In the genomic region with DNA sequence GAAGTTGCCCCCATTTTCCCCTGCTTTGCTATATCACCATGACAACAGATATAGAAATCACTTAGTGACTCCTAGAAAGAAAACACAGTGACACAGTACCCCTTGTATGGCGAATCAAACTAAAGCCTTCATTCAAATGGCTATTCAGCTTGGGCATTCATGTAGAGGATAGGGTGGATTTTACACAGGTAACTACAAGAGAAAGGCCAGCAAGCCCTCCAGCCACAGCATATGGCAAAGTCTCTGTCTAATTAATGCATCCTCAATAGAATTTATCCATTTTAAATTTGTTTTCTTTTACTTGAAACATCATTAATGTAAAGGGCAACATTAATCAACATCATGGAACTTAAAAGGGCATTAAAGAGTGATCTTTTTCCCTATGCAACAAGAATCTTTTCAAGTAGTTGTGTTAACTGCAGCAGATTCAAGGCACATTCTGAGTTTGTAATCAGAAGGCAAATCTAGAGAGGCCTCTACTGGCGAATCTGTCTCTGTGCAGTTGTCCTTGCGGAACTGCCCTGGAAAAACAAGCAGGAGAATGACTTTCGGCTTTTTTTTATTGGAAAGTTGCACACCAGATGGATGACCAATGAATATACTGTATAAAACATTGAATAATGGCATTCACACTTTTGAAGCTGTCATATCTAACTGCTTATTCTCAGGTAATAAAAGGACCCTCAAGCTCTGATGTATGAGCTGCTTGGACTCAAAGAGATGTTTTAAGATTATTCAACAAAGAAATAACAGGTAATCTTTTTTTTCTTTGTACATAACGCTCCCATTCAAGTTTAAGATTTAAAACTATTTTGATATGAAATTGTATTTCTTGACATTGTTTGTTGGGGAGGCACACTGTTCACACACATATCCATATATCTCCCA, we compare ENCODE assay signal across 8 cellular contexts.
DNase-seq lines count a peak whose midpoint lies in the region; ATAC-seq, FAIRE-seq and TF ChIP-seq lines count a peak whose summit lies in the region.

No MANE protein-coding gene starts in this region.

- POLR2A ChIA-PET in WTC11 (lab: Charles Lee), result no interaction called here
- POLR2A ChIA-PET in activated CD4-positive, alpha-beta memory T cell treated with anti-CD3 and anti-CD28 coated beads, Interleukin-2, amount 10 ng/mL, durations not matched to agents 7 days and 5 days (lab: Charles Lee), result no interaction called here

- no peaks in the 10 kb centered on the region for H3K27me3 Mint-ChIP-seq in WTC11 (ENCODE audit: low read depth)
- no peaks in the 10 kb centered on the region for H3K27me3 Mint-ChIP-seq in activated T-helper 17 cell treated with anti-CD3 and anti-CD28 coated beads, Interleukin-2, amount 50 U/mL, for 72 hours
- H3K27me3 Mint-ChIP-seq in activated CD4-positive, alpha-beta memory T cell treated with anti-CD3 and anti-CD28 coated beads, Interleukin-2, amount 10 ng/mL, durations not matched to agents 7 days and 5 days, result no peaks in the 10 kb centered on the region

- H3K27ac Mint-ChIP-seq in WTC11, result no peak overlapping the region
- no peak overlapping the region for H3K27ac Mint-ChIP-seq in activated T-helper 17 cell treated with anti-CD3 and anti-CD28 coated beads, Interleukin-2, amount 50 U/mL, for 72 hours
- no peak overlapping the region for H3K27ac Mint-ChIP-seq in activated CD4-positive, alpha-beta memory T cell treated with anti-CD3 and anti-CD28 coated beads, Interleukin-2, amount 10 ng/mL, durations not matched to agents 7 days and 5 days

- DNase-seq in M059J (ENCODE audit: low read depth), result peak; percentile 67
- DNase-seq in WTC11 (ENCODE audit: low spot score), result peak; percentile 27
- DNase-seq in islet precursor cell, result peak; percentile 62
- DNase-seq in NOMO-1 treated with DMSO at 0.1 percent for 48 hours (lab: John Stamatoyannopoulos, UW; ENCODE audit: unreplicated experiment), result no peak
- DNase-seq in activated CD4-positive, alpha-beta memory T cell treated with anti-CD3 and anti-CD28 coated beads, Interleukin-2, amount 10 ng/mL, durations not matched to agents 7 days and 5 days, result no peak
- DNase-seq in 8988T, result no peak

- no peak overlapping the region for H3K4me3 Mint-ChIP-seq in WTC11
- no peak overlapping the region for H3K4me3 Mint-ChIP-seq in activated T-helper 17 cell treated with anti-CD3 and anti-CD28 coated beads, Interleukin-2, amount 50 U/mL, for 72 hours
- no peak overlapping the region for H3K4me3 Mint-ChIP-seq in activated CD4-positive, alpha-beta memory T cell treated with anti-CD3 and anti-CD28 coated beads, Interleukin-2, amount 10 ng/mL, durations not matched to agents 7 days and 5 days

- peak; percentile 30; the same call in 1 of the 2 replicates for TF ChIP-seq CTCF in WTC11 (IDR thresholded peaks at IDR 0.05)

- no peaks in the 10 kb centered on the region for H3K36me3 Mint-ChIP-seq in WTC11
- H3K36me3 Mint-ChIP-seq in activated T-helper 17 cell treated with anti-CD3 and anti-CD28 coated beads, Interleukin-2, amount 50 U/mL, for 72 hours (ENCODE audit: low read depth), result no peaks in the 10 kb centered on the region
- no peaks in the 10 kb centered on the region for H3K36me3 Mint-ChIP-seq in activated CD4-positive, alpha-beta memory T cell treated with anti-CD3 and anti-CD28 coated beads, Interleukin-2, amount 10 ng/mL, durations not matched to agents 7 days and 5 days (ENCODE audit: low read depth)

- peak; percentile 63 for FAIRE-seq in G401.6 (lab: Jason Lieb, UNC)

- 0 out of 2 replicates have a peak, but pooled peaks cover 4% of the 10 kb centered on the region for H3K4me1 Mint-ChIP-seq in WTC11
- no peaks in the 10 kb centered on the region for H3K4me1 Mint-ChIP-seq in activated T-helper 17 cell treated with anti-CD3 and anti-CD28 coated beads, Interleukin-2, amount 50 U/mL, for 72 hours
- no peaks in the 10 kb centered on the region for H3K4me1 Mint-ChIP-seq in activated CD4-positive, alpha-beta memory T cell treated with anti-CD3 and anti-CD28 coated beads, Interleukin-2, amount 10 ng/mL, durations not matched to agents 7 days and 5 days

- CTCF ChIA-PET in WTC11 (lab: Charles Lee), result interaction anchor here (0.6 kb wide), 1 partner anchor 1828 kb away, joined by 3 read pairs; no protein-coding TSS in a partner anchor
- CTCF ChIA-PET in activated CD4-positive, alpha-beta memory T cell treated with anti-CD3 and anti-CD28 coated beads, Interleukin-2, amount 10 ng/mL, durations not matched to agents 7 days and 5 days (lab: Charles Lee), result no interaction called here

- no peaks in the 10 kb centered on the region for H3K9me3 Mint-ChIP-seq in WTC11
- no peaks in the 10 kb centered on the region for H3K9me3 Mint-ChIP-seq in activated T-helper 17 cell treated with anti-CD3 and anti-CD28 coated beads, Interleukin-2, amount 50 U/mL, for 72 hours
- no peaks in the 10 kb centered on the region for H3K9me3 Mint-ChIP-seq in activated CD4-positive, alpha-beta memory T cell treated with anti-CD3 and anti-CD28 coated beads, Interleukin-2, amount 10 ng/mL, durations not matched to agents 7 days and 5 days

- ATAC-seq in WTC11, result peak; percentile 95
- no peak for ATAC-seq in activated T-helper 17 cell treated with anti-CD3 and anti-CD28 coated beads, Interleukin-2, amount 50 U/mL, for 72 hours (replicated peaks)

TF ChIP-seq in WTC11, 78 proteins besides CTCF, POLR2A, EP300 and RAD21 (continues in another document):
- no peak for TF ChIP-seq JUN (CRISPR knock-in tag; IDR thresholded peaks at IDR 0.05)
- TF ChIP-seq, protein P1, sequence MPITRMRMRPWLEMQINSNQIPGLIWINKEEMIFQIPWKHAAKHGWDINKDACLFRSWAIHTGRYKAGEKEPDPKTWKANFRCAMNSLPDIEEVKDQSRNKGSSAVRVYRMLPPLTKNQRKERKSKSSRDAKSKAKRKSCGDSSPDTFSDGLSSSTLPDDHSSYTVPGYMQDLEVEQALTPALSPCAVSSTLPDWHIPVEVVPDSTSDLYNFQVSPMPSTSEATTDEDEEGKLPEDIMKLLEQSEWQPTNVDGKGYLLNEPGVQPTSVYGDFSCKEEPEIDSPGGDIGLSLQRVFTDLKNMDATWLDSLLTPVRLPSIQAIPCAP (CRISPR knock-in tag; IDR thresholded peaks at IDR 0.05), result no peak
- TF ChIP-seq, protein P2, sequence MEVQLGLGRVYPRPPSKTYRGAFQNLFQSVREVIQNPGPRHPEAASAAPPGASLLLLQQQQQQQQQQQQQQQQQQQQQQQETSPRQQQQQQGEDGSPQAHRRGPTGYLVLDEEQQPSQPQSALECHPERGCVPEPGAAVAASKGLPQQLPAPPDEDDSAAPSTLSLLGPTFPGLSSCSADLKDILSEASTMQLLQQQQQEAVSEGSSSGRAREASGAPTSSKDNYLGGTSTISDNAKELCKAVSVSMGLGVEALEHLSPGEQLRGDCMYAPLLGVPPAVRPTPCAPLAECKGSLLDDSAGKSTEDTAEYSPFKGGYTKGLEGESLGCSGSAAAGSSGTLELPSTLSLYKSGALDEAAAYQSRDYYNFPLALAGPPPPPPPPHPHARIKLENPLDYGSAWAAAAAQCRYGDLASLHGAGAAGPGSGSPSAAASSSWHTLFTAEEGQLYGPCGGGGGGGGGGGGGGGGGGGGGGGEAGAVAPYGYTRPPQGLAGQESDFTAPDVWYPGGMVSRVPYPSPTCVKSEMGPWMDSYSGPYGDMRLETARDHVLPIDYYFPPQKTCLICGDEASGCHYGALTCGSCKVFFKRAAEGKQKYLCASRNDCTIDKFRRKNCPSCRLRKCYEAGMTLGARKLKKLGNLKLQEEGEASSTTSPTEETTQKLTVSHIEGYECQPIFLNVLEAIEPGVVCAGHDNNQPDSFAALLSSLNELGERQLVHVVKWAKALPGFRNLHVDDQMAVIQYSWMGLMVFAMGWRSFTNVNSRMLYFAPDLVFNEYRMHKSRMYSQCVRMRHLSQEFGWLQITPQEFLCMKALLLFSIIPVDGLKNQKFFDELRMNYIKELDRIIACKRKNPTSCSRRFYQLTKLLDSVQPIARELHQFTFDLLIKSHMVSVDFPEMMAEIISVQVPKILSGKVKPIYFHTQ (CRISPR knock-in tag; IDR thresholded peaks at IDR 0.05), result no peak
- TF ChIP-seq, protein P3, sequence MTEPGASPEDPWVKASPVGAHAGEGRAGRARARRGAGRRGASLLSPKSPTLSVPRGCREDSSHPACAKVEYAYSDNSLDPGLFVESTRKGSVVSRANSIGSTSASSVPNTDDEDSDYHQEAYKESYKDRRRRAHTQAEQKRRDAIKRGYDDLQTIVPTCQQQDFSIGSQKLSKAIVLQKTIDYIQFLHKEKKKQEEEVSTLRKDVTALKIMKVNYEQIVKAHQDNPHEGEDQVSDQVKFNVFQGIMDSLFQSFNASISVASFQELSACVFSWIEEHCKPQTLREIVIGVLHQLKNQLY (CRISPR knock-in tag; IDR thresholded peaks at IDR 0.05), result no peak
- TF ChIP-seq, protein P4, sequence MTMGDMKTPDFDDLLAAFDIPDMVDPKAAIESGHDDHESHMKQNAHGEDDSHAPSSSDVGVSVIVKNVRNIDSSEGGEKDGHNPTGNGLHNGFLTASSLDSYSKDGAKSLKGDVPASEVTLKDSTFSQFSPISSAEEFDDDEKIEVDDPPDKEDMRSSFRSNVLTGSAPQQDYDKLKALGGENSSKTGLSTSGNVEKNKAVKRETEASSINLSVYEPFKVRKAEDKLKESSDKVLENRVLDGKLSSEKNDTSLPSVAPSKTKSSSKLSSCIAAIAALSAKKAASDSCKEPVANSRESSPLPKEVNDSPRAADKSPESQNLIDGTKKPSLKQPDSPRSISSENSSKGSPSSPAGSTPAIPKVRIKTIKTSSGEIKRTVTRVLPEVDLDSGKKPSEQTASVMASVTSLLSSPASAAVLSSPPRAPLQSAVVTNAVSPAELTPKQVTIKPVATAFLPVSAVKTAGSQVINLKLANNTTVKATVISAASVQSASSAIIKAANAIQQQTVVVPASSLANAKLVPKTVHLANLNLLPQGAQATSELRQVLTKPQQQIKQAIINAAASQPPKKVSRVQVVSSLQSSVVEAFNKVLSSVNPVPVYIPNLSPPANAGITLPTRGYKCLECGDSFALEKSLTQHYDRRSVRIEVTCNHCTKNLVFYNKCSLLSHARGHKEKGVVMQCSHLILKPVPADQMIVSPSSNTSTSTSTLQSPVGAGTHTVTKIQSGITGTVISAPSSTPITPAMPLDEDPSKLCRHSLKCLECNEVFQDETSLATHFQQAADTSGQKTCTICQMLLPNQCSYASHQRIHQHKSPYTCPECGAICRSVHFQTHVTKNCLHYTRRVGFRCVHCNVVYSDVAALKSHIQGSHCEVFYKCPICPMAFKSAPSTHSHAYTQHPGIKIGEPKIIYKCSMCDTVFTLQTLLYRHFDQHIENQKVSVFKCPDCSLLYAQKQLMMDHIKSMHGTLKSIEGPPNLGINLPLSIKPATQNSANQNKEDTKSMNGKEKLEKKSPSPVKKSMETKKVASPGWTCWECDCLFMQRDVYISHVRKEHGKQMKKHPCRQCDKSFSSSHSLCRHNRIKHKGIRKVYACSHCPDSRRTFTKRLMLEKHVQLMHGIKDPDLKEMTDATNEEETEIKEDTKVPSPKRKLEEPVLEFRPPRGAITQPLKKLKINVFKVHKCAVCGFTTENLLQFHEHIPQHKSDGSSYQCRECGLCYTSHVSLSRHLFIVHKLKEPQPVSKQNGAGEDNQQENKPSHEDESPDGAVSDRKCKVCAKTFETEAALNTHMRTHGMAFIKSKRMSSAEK (CRISPR knock-in tag; IDR thresholded peaks at IDR 0.05; ENCODE audit: borderline replicate concordance), result no peak
- no peak for TF ChIP-seq CREM (CRISPR knock-in tag; IDR thresholded peaks at IDR 0.05)

Comparison
In these comparisons a context has a peak if more than half of its experiments do, and no peak if none do; other contexts are left out.
1. DNase-seq: peak in M059J (single experiment), WTC11 (single experiment) and islet precursor cell (single experiment); none in NOMO-1 treated with DMSO at 0.1 percent for 48 hours (single experiment), activated CD4-positive, alpha-beta memory T cell treated with anti-CD3 and anti-CD28 coated beads, Interleukin-2, amount 10 ng/mL, durations not matched to agents 7 days and 5 days (single experiment) and 8988T (single experiment).